ENCODE assay signal across 14 cellular contexts in the genomic region with DNA sequence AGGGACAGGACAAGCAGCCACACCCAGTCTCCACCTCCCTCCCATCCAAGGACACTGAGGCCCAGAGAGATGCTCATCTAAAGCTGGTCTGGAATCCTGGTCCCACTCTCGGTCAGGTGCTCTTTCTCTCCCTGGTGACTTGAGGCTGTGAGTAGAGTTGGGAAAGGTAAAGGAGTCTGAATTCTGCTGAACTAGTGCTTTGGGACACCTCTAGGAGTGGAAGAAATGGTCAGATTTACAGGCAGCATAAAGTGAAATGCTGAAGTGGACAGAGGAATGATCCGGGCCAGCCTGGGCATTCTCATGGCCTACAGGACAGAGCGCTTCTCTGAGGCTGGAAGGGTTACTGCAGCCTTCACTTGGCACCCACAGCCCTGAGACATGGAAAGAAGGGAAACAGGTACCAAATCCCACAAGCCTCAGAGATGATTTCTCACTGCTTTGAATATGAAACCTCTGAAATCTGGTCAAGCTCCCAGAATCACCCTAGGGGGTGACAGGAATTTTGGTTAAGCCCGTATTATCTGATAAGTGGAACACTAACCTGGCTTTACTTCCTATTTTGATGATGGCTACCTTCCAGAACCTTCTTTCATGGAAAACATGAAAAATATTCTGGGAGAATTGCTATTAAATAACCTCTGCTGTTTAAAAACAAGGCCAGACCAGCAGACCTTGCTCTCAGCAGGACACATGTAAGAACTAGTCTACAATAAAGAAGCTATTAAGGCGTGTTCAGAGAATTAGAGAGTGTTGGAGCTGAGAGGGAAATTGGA.
DNase-seq lines count a peak whose midpoint lies in the region; ATAC-seq and TF ChIP-seq lines count a peak whose summit lies in the region.
"Had no signal": no experiment of that assay in that cellular context is flagged by ENCODE, and none has a peak within 500 bp of the region (broad histone marks: within the 10 kb centered on the region; RNA-seq: fewer than 3 reads in every experiment).

No MANE protein-coding gene starts in this region.

- H4K20me1 ChIP-seq in SK-N-SH (ENCODE audit: insufficient read depth) (no peaks in the 10 kb centered on the region), fibroblast of lung (ENCODE audit: control insufficient read depth, extremely low read depth, insufficient read depth, low read length) (no peaks in the 10 kb centered on the region), neural progenitor cell (ENCODE audit: low read depth) (no peaks in the 10 kb centered on the region)

- no peak overlapping the region for H3K4me3 Mint-ChIP-seq in neural progenitor cell
- H3K4me3 Mint-ChIP-seq in activated CD8-positive, alpha-beta memory T cell treated with anti-CD3 and anti-CD28 coated beads, Interleukin-2, amount 10 ng/mL, durations not matched to agents 7 days and 5 days, result no peak overlapping the region
- H3K4me3 Mint-ChIP-seq: natural killer cell had no signal

- peaks cover 2% of the 10 kb centered on the region for H3K27me3 Mint-ChIP-seq in neural progenitor cell (ENCODE audit: insufficient read depth, low read depth)
- H3K27me3 Mint-ChIP-seq in activated CD8-positive, alpha-beta memory T cell treated with anti-CD3 and anti-CD28 coated beads, Interleukin-2, amount 10 ng/mL, durations not matched to agents 7 days and 5 days, result no peaks in the 10 kb centered on the region

- DNase-seq in SK-N-SH (no peak), fibroblast of lung (ENCODE audit: low read depth in 2 of 2) (peak in 1 of 2 donors; percentile 36), neural progenitor cell (ENCODE audit: low spot score) (no peak), transverse colon (no peak), brain microvascular endothelial cell (no peak), DMS114 treated with DMSO at 0.1 percent for 48 hours (lab: John Stamatoyannopoulos, UW; ENCODE audit: unreplicated experiment) (no peak), dedifferentiated amniotic fluid mesenchymal stem cell (ENCODE audit: extremely low spot score) (no peak)
- DNase-seq in activated CD8-positive, alpha-beta memory T cell treated with anti-CD3 and anti-CD28 coated beads, Interleukin-2, amount 10 ng/mL, durations not matched to agents 7 days and 5 days, result no peak
- DNase-seq: activated CD8-positive, alpha-beta memory T cell treated with anti-CD3 and anti-CD28 coated beads, Interleukin-2, amount 50 U/mL, for 48 hours; Kasumi-1; natural killer cell; OCI-M1; T1000 had no signal

- POLR2A ChIA-PET in SK-N-SH (lab: Yijun Ruan, JAX), result no interaction called here

- H3F3A ChIP-seq in SK-N-SH (replicated peaks; ENCODE audit: insufficient read depth), result peaks cover 16% of the 10 kb centered on the region
- H3F3A ChIP-seq in neural progenitor cell (ENCODE audit: low read depth), result no peaks in the 10 kb centered on the region

- H3K27me3 ChIP-seq in SK-N-SH (ENCODE audit: insufficient read depth) (no peaks in the 10 kb centered on the region), fibroblast of lung (ENCODE audit: control insufficient read depth, insufficient read depth, low read length) (no peaks in the 10 kb centered on the region), neural progenitor cell (no peaks in the 10 kb centered on the region), transverse colon (no peaks in the 10 kb centered on the region), brain microvascular endothelial cell (replicated peaks) (no peaks in the 10 kb centered on the region)

- intact Hi-C loops in transverse colon (cut with DNase I; ENCODE audit: low total_unique reads), result no loop called here

- no peak for TF ChIP-seq POLR2A in transverse colon (IDR thresholded peaks at IDR 0.05)

- 87% methylated on average over 5 of the region's 5 CpGs for whole genome bisulfite sequencing in SK-N-SH (ENCODE audit: low lambda C conversion rate)
- WGBS in transverse colon (ENCODE audit: low coverage in 1 of 2), 2 donors, result 67 to 87% methylated on average over 3 to 5 of the region's 5 CpGs

- peaks cover 51% of the 10 kb centered on the region for H3K4me1 Mint-ChIP-seq in neural progenitor cell
- peaks cover 32% of the 10 kb centered on the region for H3K4me1 Mint-ChIP-seq in activated CD8-positive, alpha-beta memory T cell treated with anti-CD3 and anti-CD28 coated beads, Interleukin-2, amount 10 ng/mL, durations not matched to agents 7 days and 5 days

- no peak for ATAC-seq in activated CD8-positive, alpha-beta memory T cell treated with anti-CD3 and anti-CD28 coated beads, Interleukin-2, amount 10 ng/mL, durations not matched to agents 7 days and 5 days
- ATAC-seq: GM12878, natural killer cell had no signal

- H3K36me3 Mint-ChIP-seq in neural progenitor cell, result no peaks in the 10 kb centered on the region
- H3K36me3 Mint-ChIP-seq in activated CD8-positive, alpha-beta memory T cell treated with anti-CD3 and anti-CD28 coated beads, Interleukin-2, amount 10 ng/mL, durations not matched to agents 7 days and 5 days, result no peaks in the 10 kb centered on the region
- H3K36me3 Mint-ChIP-seq: natural killer cell had no signal

- H3K4me1 ChIP-seq in SK-N-SH (ENCODE audit: control insufficient read depth in 1 of 2, insufficient read depth in 2 of 2, low read depth in 1 of 2, low read length in 1 of 2) (peaks cover 44 to 46% of the 10 kb centered on the region in 2 experiments), fibroblast of lung (ENCODE audit: control insufficient read depth, extremely low read depth, insufficient read depth, low read length) (peaks cover 20% of the 10 kb centered on the region), neural progenitor cell (peaks cover 20% of the 10 kb centered on the region), transverse colon (peaks cover 34 to 71% (median 48%) of the 10 kb centered on the region in 4 donors)

- H3K9me2 ChIP-seq in SK-N-SH, result no peaks in the 10 kb centered on the region

- TF ChIP-seq CTCF in SK-N-SH (IDR thresholded peaks at IDR 0.05) (peak; percentile 20; the same call in 1 of the 2 replicates), fibroblast of lung (conservative IDR thresholded peaks at IDR 0.05 in 1 of 2, IDR thresholded peaks at IDR 0.05 in 1 of 2; ENCODE audit: low read depth in 1 of 2, low read length in 2 of 2) (no peak), neural progenitor cell (IDR thresholded peaks at IDR 0.05) (no peak), transverse colon (IDR thresholded peaks at IDR 0.05) (no peak), brain microvascular endothelial cell (IDR thresholded peaks at IDR 0.05; ENCODE audit: low read depth, low read length, missing control alignments) (no peak)

- peak overlapping the region; percentile 16; the same call in 1 of the 2 replicates for H3K9ac ChIP-seq in SK-N-SH
- H3K9ac ChIP-seq in fibroblast of lung (ENCODE audit: insufficient read depth, low read length), result no peak overlapping the region
- H3K9ac ChIP-seq in neural progenitor cell, result no peak overlapping the region

- H2AFZ ChIP-seq in SK-N-SH (ENCODE audit: low read depth), result peak overlapping the region; percentile 49; the same call in 1 of the 2 replicates
- no peak overlapping the region for H2AFZ ChIP-seq in fibroblast of lung (ENCODE audit: low read length)
- H2AFZ ChIP-seq in neural progenitor cell (replicated peaks), result no peak overlapping the region

- peak overlapping the region; percentile 92 for H3K27ac Mint-ChIP-seq in neural progenitor cell
- no peak overlapping the region for H3K27ac Mint-ChIP-seq in activated CD8-positive, alpha-beta memory T cell treated with anti-CD3 and anti-CD28 coated beads, Interleukin-2, amount 10 ng/mL, durations not matched to agents 7 days and 5 days
- H3K27ac Mint-ChIP-seq: natural killer cell had no signal

- CTCF ChIA-PET in SK-N-SH (lab: Yijun Ruan, JAX), result interaction anchor here (0.7 to 2.0 kb wide), 4 partner anchors 12 to 318 kb away, joined by 3 to 7 read pairs (median 6); no protein-coding TSS in a partner anchor
- CTCF ChIA-PET in activated CD8-positive, alpha-beta memory T cell treated with anti-CD3 and anti-CD28 coated beads, Interleukin-2, amount 10 ng/mL, durations not matched to agents 7 days and 5 days (lab: Charles Lee), result no interaction called here

- in situ Hi-C loops in transverse colon (cut with MboI; ENCODE audit: low pct_ligation_motif_present in 1 of 4, low pct_unique_long_range_greater_than_20kb in 1 of 4, low sequenced_read_pairs in 3 of 4) (no loop called here), brain microvascular endothelial cell (cut with HindIII; ENCODE audit: low pct_ligation_motif_present, low sequenced_read_pairs) (no loop called here)

- H3K36me3 ChIP-seq in SK-N-SH (replicated peaks in 1 of 2; ENCODE audit: control insufficient read depth in 1 of 2, insufficient read depth in 2 of 2, low read length in 1 of 2), result no peaks in the 10 kb centered on the region
- no peaks in the 10 kb centered on the region for H3K36me3 ChIP-seq in fibroblast of lung (ENCODE audit: control insufficient read depth, insufficient read depth, low read length)
- no peaks in the 10 kb centered on the region for H3K36me3 ChIP-seq in neural progenitor cell
- H3K36me3 ChIP-seq in transverse colon, result no peaks in the 10 kb centered on the region
- no peaks in the 10 kb centered on the region for H3K36me3 ChIP-seq in brain microvascular endothelial cell (replicated peaks)

- TF ChIP-seq EP300 in SK-N-SH (IDR thresholded peaks at IDR 0.05; ENCODE audit: borderline replicate concordance in 1 of 2, low read depth in 1 of 2, low read length in 1 of 2) (no peak), transverse colon (IDR thresholded peaks at IDR 0.05; ENCODE audit: low read depth) (no peak)

- H3K9me3 Mint-ChIP-seq in neural progenitor cell, result no peaks in the 10 kb centered on the region
- no peaks in the 10 kb centered on the region for H3K9me3 Mint-ChIP-seq in activated CD8-positive, alpha-beta memory T cell treated with anti-CD3 and anti-CD28 coated beads, Interleukin-2, amount 10 ng/mL, durations not matched to agents 7 days and 5 days (ENCODE audit: low read depth)
- H3K9me3 Mint-ChIP-seq: natural killer cell had no signal

- H3K9me3 ChIP-seq in SK-N-SH, result no peaks in the 10 kb centered on the region
- no peaks in the 10 kb centered on the region for H3K9me3 ChIP-seq in fibroblast of lung (ENCODE audit: control insufficient read depth, insufficient read depth, low read depth, low read length)
- no peaks in the 10 kb centered on the region for H3K9me3 ChIP-seq in neural progenitor cell (ENCODE audit: low read depth)
- no peaks in the 10 kb centered on the region for H3K9me3 ChIP-seq in transverse colon

- no peak overlapping the region for H3K4me3 ChIP-seq in SK-N-SH (ENCODE audit: low read depth in 2 of 2, low read length in 1 of 2)
- no peak overlapping the region for H3K4me3 ChIP-seq in fibroblast of lung (replicated peaks in 1 of 4; ENCODE audit: control extremely low read depth in 1 of 4, insufficient read depth in 1 of 4, low read depth in 3 of 4, low read length in 4 of 4)
- H3K4me3 ChIP-seq in neural progenitor cell, result no peak overlapping the region
- H3K4me3 ChIP-seq in transverse colon, result no peak overlapping the region
- no peak overlapping the region for H3K4me3 ChIP-seq in brain microvascular endothelial cell (ENCODE audit: low read depth, low read length)
- H3K4me3 ChIP-seq: GM12878 had no signal

- TF ChIP-seq RAD21 in SK-N-SH (IDR thresholded peaks at IDR 0.05; ENCODE audit: low read length), result no peak

- H3K4me2 ChIP-seq in SK-N-SH (0 out of 2 replicates have a peak overlapping the region, but pooled peaks have one; percentile 17), fibroblast of lung (ENCODE audit: extremely low read depth, insufficient read depth, low read length) (no peak overlapping the region), neural progenitor cell (no peak overlapping the region)

- H3K79me2 ChIP-seq in SK-N-SH (ENCODE audit: insufficient read depth), result no peaks in the 10 kb centered on the region
- H3K79me2 ChIP-seq in fibroblast of lung (ENCODE audit: control insufficient read depth, insufficient read depth, low read length), result no peaks in the 10 kb centered on the region
- no peaks in the 10 kb centered on the region for H3K79me2 ChIP-seq in neural progenitor cell (ENCODE audit: low read depth)

- H3K27ac ChIP-seq in SK-N-SH (ENCODE audit: low read depth in 2 of 2, low read length in 1 of 2), result peak overlapping the region; percentile 91 to 93
- H3K27ac ChIP-seq in fibroblast of lung (ENCODE audit: insufficient read depth, low read length), result peak overlapping the region; percentile 44
- H3K27ac ChIP-seq in neural progenitor cell, result no peak overlapping the region
- peak overlapping the region; percentile 73 to 78 (median 75) for H3K27ac ChIP-seq in transverse colon
- H3K27ac ChIP-seq in brain microvascular endothelial cell, result no peak overlapping the region

Comparison
In these comparisons a context has a peak if more than half of its experiments do, and no peak if none do; other contexts are left out.
1. H3K27ac ChIP-seq: peak in SK-N-SH (2 of 2), fibroblast of lung (single experiment) and transverse colon (4 of 4); none in neural progenitor cell (single experiment) and brain microvascular endothelial cell (single experiment).